ENCODE assay signal across 8 cellular contexts in the genomic region with DNA sequence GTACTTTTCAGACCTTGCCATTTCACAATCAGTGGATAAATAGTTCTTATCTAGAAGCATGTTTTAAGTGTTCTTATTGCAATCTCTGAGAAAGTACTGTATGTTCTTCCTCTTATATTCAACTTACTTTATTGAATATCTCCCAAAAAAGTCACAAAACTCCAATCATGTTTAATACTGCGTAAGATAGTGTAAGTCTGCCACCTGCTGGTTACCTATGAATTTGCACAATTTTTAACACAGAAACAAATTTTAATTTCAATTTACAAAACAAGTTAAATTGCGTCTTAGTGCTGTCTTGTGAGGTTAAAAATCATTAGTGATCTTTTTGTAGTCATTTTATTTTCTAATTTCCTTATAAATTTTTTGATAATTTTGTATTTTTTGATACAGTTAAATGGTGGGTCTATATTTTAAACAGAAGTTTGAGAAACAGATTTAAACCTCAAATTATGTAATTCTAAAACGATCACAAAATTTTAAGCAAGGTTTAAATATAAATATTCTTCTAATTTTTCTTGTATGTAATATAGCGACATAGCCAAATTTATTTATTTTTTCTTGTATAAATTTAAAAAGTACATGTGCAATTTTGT.
DNase-seq lines count a peak whose midpoint lies in the region; ATAC-seq and TF ChIP-seq lines count a peak whose summit lies in the region.

No MANE protein-coding gene starts in this region.

- H3K27ac Mint-ChIP-seq in naive B cell = no peak overlapping the region

- H3K4me1 ChIP-seq in uterus = no peaks in the 10 kb centered on the region

- DNase-seq in NCI-H1694 (lab: John Stamatoyannopoulos, UW) = peak; percentile 1
- DNase-seq in NCI-H1694 treated with DMSO at 0.1 percent for 48 hours (lab: John Stamatoyannopoulos, UW) = no peak
- peak; percentile 58 for DNase-seq in NAMALWA (ENCODE audit: low spot score)
- peak; percentile 3 for DNase-seq in cerebellar cortex (ENCODE audit: low spot score)
- DNase-seq in naive B cell = peak; percentile 7
- no peak for DNase-seq in activated T-cell treated with anti-CD3 and anti-CD28 coated beads for 4 hours
- no peak for DNase-seq in uterus

- H3K36me3 Mint-ChIP-seq in naive B cell = no peaks in the 10 kb centered on the region

- H3K4me3 Mint-ChIP-seq in naive B cell = no peak overlapping the region

- no peaks in the 10 kb centered on the region for H3K36me3 ChIP-seq in uterus

- peaks cover 0 to 2% (median 0%) of the 10 kb centered on the region in 3 donors for H3K4me1 Mint-ChIP-seq in naive B cell

- no peak for ATAC-seq in naive B cell (ENCODE audit: low read depth in 2 of 2)
- ATAC-seq in GM21367 (IDR thresholded peaks at IDR 0.05; ENCODE audit: unreplicated experiment) = no peak

- TF ChIP-seq CTCF in uterus (IDR thresholded peaks at IDR 0.05) = peak in 1 of 4 experiments; percentile 33

- no peak for TF ChIP-seq POLR2A in uterus (IDR thresholded peaks at IDR 0.05)

- intact Hi-C loops in uterus (cut with DNase I; ENCODE audit: low total_unique reads) = no loop called here

- no peak overlapping the region for H3K27ac ChIP-seq in uterus

- H3K9me3 Mint-ChIP-seq in naive B cell = peaks cover 0 to 8% (median 2%) of the 10 kb centered on the region in 7 donors

- no peaks in the 10 kb centered on the region for H3K27me3 ChIP-seq in uterus

- H3K9me3 ChIP-seq in uterus = no peaks in the 10 kb centered on the region

- H3K4me3 ChIP-seq in uterus = no peak overlapping the region

- H3K27me3 Mint-ChIP-seq in naive B cell = no peaks in the 10 kb centered on the region

Comparison
In these comparisons a context has a peak if more than half of its experiments do, and no peak if none do; other contexts are left out.
1. DNase-seq: peak in NCI-H1694 (single experiment), NAMALWA (single experiment), cerebellar cortex (single experiment) and naive B cell (single experiment); none in NCI-H1694 treated with DMSO at 0.1 percent for 48 hours (single experiment), activated T-cell treated with anti-CD3 and anti-CD28 coated beads for 4 hours (single experiment) and uterus (0 of 2).